In the genomic region with DNA sequence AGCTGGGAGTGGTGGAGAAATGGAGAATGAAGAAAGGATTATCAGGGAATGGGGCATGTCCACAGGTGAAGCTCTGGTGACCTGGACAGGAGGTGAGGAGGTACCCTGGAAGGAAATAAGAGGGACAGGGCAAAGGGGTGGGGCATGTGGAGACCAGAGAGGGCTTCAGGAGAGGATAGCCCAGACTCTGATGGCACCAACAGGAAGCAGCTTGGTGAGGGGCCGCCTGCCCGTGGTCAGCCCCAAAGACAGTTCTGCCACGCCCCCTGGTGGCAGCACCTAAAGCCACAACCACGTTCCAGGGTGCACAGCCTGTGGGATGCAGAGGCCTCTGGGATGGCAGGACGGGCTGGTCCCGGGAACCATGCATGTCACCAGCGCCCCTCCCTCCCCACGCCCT, we compare ENCODE assay signal across 7 cellular contexts.
DNase-seq lines count a peak whose midpoint lies in the region; ATAC-seq and TF ChIP-seq lines count a peak whose summit lies in the region.
"Not testable (repeated sequence)": the region's sequence is repeated elsewhere in the genome, so short reads cannot be mapped to it uniquely, and the experiment has no call there.

No MANE protein-coding gene starts in this region.

- intact Hi-C loops in HCT116 (cut with micrococcal nuclease); Right ventricle myocardium inferior (cut with DNase I): not testable (repeated sequence)

- not testable (repeated sequence) for H3K4me3 ChIP-seq in HCT116 (replicated peaks in 1 of 2; ENCODE audit: low read depth in 1 of 2, low read length in 2 of 2)

- not testable (repeated sequence) for H4K20me1 ChIP-seq in HCT116 (ENCODE audit: insufficient read depth)

- not testable (repeated sequence) for H3K9me2 ChIP-seq in HCT116 (ENCODE audit: insufficient read depth)

- not testable (repeated sequence) for H2AFZ ChIP-seq in HCT116 (ENCODE audit: low read depth, low read length, poor library complexity, severe bottlenecking)

- not testable (repeated sequence) for H3K36me3 Mint-ChIP-seq in WTC11; activated naive CD8-positive, alpha-beta T cell treated with anti-CD3 and anti-CD28 coated beads, Interleukin-2, amount 10 ng/mL, durations not matched to agents 7 days and 5 days; osteocyte (ENCODE audit: unreplicated experiment); stimulated activated effector memory CD8-positive, alpha-beta T cell treated with anti-CD3 and anti-CD28 coated beads, Interleukin-12 subunit alpha, Interleukin-12 subunit beta, amount 100 ng/mL, for 72 hours

- H3K9ac ChIP-seq in HCT116 (ENCODE audit: low read length): not testable (repeated sequence)

- not testable (repeated sequence) for H3K27ac Mint-ChIP-seq in WTC11; activated naive CD8-positive, alpha-beta T cell treated with anti-CD3 and anti-CD28 coated beads, Interleukin-2, amount 10 ng/mL, durations not matched to agents 7 days and 5 days; osteocyte (ENCODE audit: unreplicated experiment); stimulated activated effector memory CD8-positive, alpha-beta T cell treated with anti-CD3 and anti-CD28 coated beads, Interleukin-12 subunit alpha, Interleukin-12 subunit beta, amount 100 ng/mL, for 72 hours

- TF ChIP-seq CTCF in HCT116 (IDR thresholded peaks at IDR 0.05 in 2 of 3, conservative IDR thresholded peaks at IDR 0.05 in 1 of 3; ENCODE audit: borderline replicate concordance in 1 of 3, insufficient read depth in 1 of 3, low read depth in 2 of 3, low read length in 2 of 3); WTC11 (IDR thresholded peaks at IDR 0.05): not testable (repeated sequence)
- peak; percentile 27 for TF ChIP-seq CTCF in osteocyte (IDR thresholded peaks at IDR 0.05)

- not testable (repeated sequence) for DNase-seq in HCT116 (ENCODE audit: low read depth, low spot score); WTC11 (ENCODE audit: low spot score); activated naive CD8-positive, alpha-beta T cell treated with anti-CD3 and anti-CD28 coated beads, Interleukin-2, amount 10 ng/mL, durations not matched to agents 7 days and 5 days; Right ventricle myocardium inferior (ENCODE audit: missing footprints); left lobe of liver (ENCODE audit: low spot score); osteocyte (ENCODE audit: extremely low spot score, unreplicated experiment); stimulated activated effector memory CD8-positive, alpha-beta T cell treated with anti-CD3 and anti-CD28 coated beads, Interleukin-12 subunit alpha, Interleukin-12 subunit beta, amount 100 ng/mL, for 72 hours (ENCODE audit: low spot score in 2 of 2)

- H3K79me2 ChIP-seq in HCT116 (ENCODE audit: insufficient read depth, low read length): not testable (repeated sequence)

- not testable (repeated sequence) for H3K9me3 Mint-ChIP-seq in WTC11; activated naive CD8-positive, alpha-beta T cell treated with anti-CD3 and anti-CD28 coated beads, Interleukin-2, amount 10 ng/mL, durations not matched to agents 7 days and 5 days; osteocyte (ENCODE audit: unreplicated experiment); stimulated activated effector memory CD8-positive, alpha-beta T cell treated with anti-CD3 and anti-CD28 coated beads, Interleukin-12 subunit alpha, Interleukin-12 subunit beta, amount 100 ng/mL, for 72 hours

- not testable (repeated sequence) for TF ChIP-seq POLR2A in HCT116 (IDR thresholded peaks at IDR 0.05; ENCODE audit: borderline replicate concordance, extremely low read depth, insufficient read depth, insufficient read length)

- not testable (repeated sequence) for H3K36me3 ChIP-seq in HCT116 (ENCODE audit: control insufficient read depth in 1 of 2, insufficient read depth in 2 of 2, low read length in 2 of 2)

- H3K4me1 Mint-ChIP-seq in WTC11; activated naive CD8-positive, alpha-beta T cell treated with anti-CD3 and anti-CD28 coated beads, Interleukin-2, amount 10 ng/mL, durations not matched to agents 7 days and 5 days; osteocyte (ENCODE audit: unreplicated experiment); stimulated activated effector memory CD8-positive, alpha-beta T cell treated with anti-CD3 and anti-CD28 coated beads, Interleukin-12 subunit alpha, Interleukin-12 subunit beta, amount 100 ng/mL, for 72 hours: not testable (repeated sequence)

- H3K27ac ChIP-seq in HCT116 (ENCODE audit: low read depth, low read length): not testable (repeated sequence)

- H3K4me2 ChIP-seq in HCT116 (ENCODE audit: low read length): not testable (repeated sequence)

- ATAC-seq in HCT116: peak; percentile 84
- ATAC-seq in WTC11: peak; percentile 69
- peak; percentile 9 for ATAC-seq in activated naive CD8-positive, alpha-beta T cell treated with anti-CD3 and anti-CD28 coated beads, Interleukin-2, amount 10 ng/mL, durations not matched to agents 7 days and 5 days (ENCODE audit: low read depth)
- ATAC-seq in Right ventricle myocardium inferior: peak; percentile 54
- peak; percentile 81 for ATAC-seq in left lobe of liver
- peak; percentile 51 for ATAC-seq in stimulated activated effector memory CD8-positive, alpha-beta T cell treated with anti-CD3 and anti-CD28 coated beads, Interleukin-12 subunit alpha, Interleukin-12 subunit beta, amount 100 ng/mL, for 72 hours

- POLR2A ChIA-PET in HCT116 (lab: Charles Lee); WTC11 (lab: Charles Lee); activated naive CD8-positive, alpha-beta T cell treated with anti-CD3 and anti-CD28 coated beads, Interleukin-2, amount 10 ng/mL, durations not matched to agents 7 days and 5 days (lab: Charles Lee): not testable (repeated sequence)

- H3K4me1 ChIP-seq in HCT116 (ENCODE audit: control insufficient read depth in 1 of 2, insufficient read depth in 2 of 2, low read length in 2 of 2): not testable (repeated sequence)

- H3K27me3 ChIP-seq in HCT116 (ENCODE audit: insufficient read depth, low read length): not testable (repeated sequence)

- BruUV-seq in HCT116 (replicated peaks; lab: Mats Ljungman, UMichigan): not testable (repeated sequence)

- not testable (repeated sequence) for H3K27me3 Mint-ChIP-seq in WTC11 (ENCODE audit: low read depth); activated naive CD8-positive, alpha-beta T cell treated with anti-CD3 and anti-CD28 coated beads, Interleukin-2, amount 10 ng/mL, durations not matched to agents 7 days and 5 days; osteocyte (ENCODE audit: unreplicated experiment)

- RAD21 ChIA-PET in HCT116 (lab: Charles Lee; ENCODE audit: low non-redundant PET in 1 of 2, low total read pairs in 2 of 2, uncharacterized antibody in 2 of 2, unreplicated experiment in 2 of 2): not testable (repeated sequence)

- CTCF ChIA-PET in HCT116 (lab: Charles Lee); WTC11 (lab: Charles Lee): not testable (repeated sequence)

- not testable (repeated sequence) for H3K4me3 Mint-ChIP-seq in WTC11; activated naive CD8-positive, alpha-beta T cell treated with anti-CD3 and anti-CD28 coated beads, Interleukin-2, amount 10 ng/mL, durations not matched to agents 7 days and 5 days; osteocyte (ENCODE audit: unreplicated experiment); stimulated activated effector memory CD8-positive, alpha-beta T cell treated with anti-CD3 and anti-CD28 coated beads, Interleukin-12 subunit alpha, Interleukin-12 subunit beta, amount 100 ng/mL, for 72 hours

- not testable (repeated sequence) for H3K9me3 ChIP-seq in HCT116 (ENCODE audit: control insufficient read depth in 1 of 2, insufficient read depth in 1 of 2, low read depth in 1 of 2, low read length in 2 of 2)

- TF ChIP-seq RAD21 in HCT116 (IDR thresholded peaks at IDR 0.05; ENCODE audit: low read depth): not testable (repeated sequence)

Comparison
In these comparisons a context has a peak if more than half of its experiments do, and no peak if none do; other contexts are left out.
1. ATAC-seq: peak in every context shown above with its lines; median percentile 84 in HCT116; 81 in left lobe of liver; 69 in WTC11; 54 in Right ventricle myocardium inferior; 51 in stimulated activated effector memory CD8-positive, alpha-beta T cell treated with anti-CD3 and anti-CD28 coated beads, Interleukin-12 subunit alpha, Interleukin-12 subunit beta, amount 100 ng/mL, for 72 hours; 9 in activated naive CD8-positive, alpha-beta T cell treated with anti-CD3 and anti-CD28 coated beads, Interleukin-2, amount 10 ng/mL, durations not matched to agents 7 days and 5 days.